In genomic region chr14:92568621-92569479, GRCh38 we compare ENCODE assay signal across 11 cellular contexts. TPM values are rescaled to one million over a fixed set of nuclear protein-coding genes. Genes with fewer than 3 reads are reported as not detected.
DNase-seq lines count a peak whose midpoint lies in the region; ATAC-seq and TF ChIP-seq lines count a peak whose summit lies in the region.
"Had no signal": no experiment of that assay in that cellular context is flagged by ENCODE, and none has a peak within 500 bp of the region (broad histone marks: within the 10 kb centered on the region; RNA-seq: fewer than 3 reads in every experiment).

No MANE protein-coding gene starts in this region.

- H3K4me3 ChIP-seq in mucosa of descending colon, result no peak overlapping the region
- H3K4me3 ChIP-seq: pancreas, SK-N-MC had no signal

- intact Hi-C loops in mucosa of descending colon (cut with DNase I, micrococcal nuclease) (no loop called here), left colon (cut with DNase I, micrococcal nuclease) (no loop called here)

- peaks cover 6% of the 10 kb centered on the region for H3K36me3 Mint-ChIP-seq in IgD-negative memory B cell

- no peaks in the 10 kb centered on the region for H3K36me3 ChIP-seq in mucosa of descending colon (ENCODE audit: low read depth)
- H3K36me3 ChIP-seq: pancreas had no signal

- H3K4me1 ChIP-seq in mucosa of descending colon (ENCODE audit: low read depth), result peaks cover 34% of the 10 kb centered on the region
- H3K4me1 ChIP-seq: pancreas had no signal

- peaks cover 7 to 20% (median 11%) of the 10 kb centered on the region in 3 donors for H3K4me1 Mint-ChIP-seq in IgD-negative memory B cell

- no peak for TF ChIP-seq CTCF in mucosa of descending colon (IDR thresholded peaks at IDR 0.05)

- no peaks in the 10 kb centered on the region for H3K27me3 Mint-ChIP-seq in IgD-negative memory B cell

- H3K9me3 Mint-ChIP-seq in IgD-negative memory B cell, result peaks cover 0 to 5% (median 4%) of the 10 kb centered on the region in 3 donors

- H3K4me3 Mint-ChIP-seq in IgD-negative memory B cell, result peak overlapping the region; percentile 38 to 91 (median 83)
- H3K4me3 Mint-ChIP-seq: endodermal cell had no signal

- ATAC-seq in GM18520 (IDR thresholded peaks at IDR 0.05; ENCODE audit: unreplicated experiment) (peak; percentile 67), GM21515 (IDR thresholded peaks at IDR 0.05; ENCODE audit: unreplicated experiment) (peak; percentile 75), mucosa of descending colon (peak; percentile 27), left colon (no peak)

- peak overlapping the region; percentile 83 to 100 (median 97) for H3K27ac Mint-ChIP-seq in IgD-negative memory B cell
- H3K27ac Mint-ChIP-seq: endodermal cell had no signal

- peaks cover 5% of the 10 kb centered on the region for H3K9me3 ChIP-seq in mucosa of descending colon
- H3K9me3 ChIP-seq: pancreas had no signal

- DNase-seq in mucosa of descending colon, result no peak
- DNase-seq in NCI-H146 (lab: John Stamatoyannopoulos, UW), result no peak
- DNase-seq in epidermal melanocyte (ENCODE audit: insufficient read length, low spot score), result no peak
- DNase-seq in left colon, result no peak
- DNase-seq in HuH-7.5 (ENCODE audit: low spot score), result no peak
- DNase-seq: endodermal cell, pancreas had no signal

RNA-seq across cellular contexts. Expression of gene RIN3, which starts 55.3 kb away (rescaled TPM):
- polyA plus RNA-seq in IgD-negative memory B cell, result 29.4 TPM
- total RNA-seq in mucosa of descending colon (10 to 100 TPM; 26.2 to 51.0 (median 32.9) TPM), left colon (10 to 100 TPM; 22.9 to 26.3 TPM)
